In genomic region chr6:144178323-144178722, GRCh38 we compare ENCODE assay signal across 1 cellular context.
TF ChIP-seq lines count a peak whose summit lies in the region.

No MANE protein-coding gene starts in this region.

TF ChIP-seq in GM12878, 131 proteins besides CTCF, POLR2A, EP300 and RAD21 (continued from another document):
- no peak for TF ChIP-seq PBX3 (IDR thresholded peaks at IDR 0.05; ENCODE audit: insufficient replicate concordance, low read depth, low read length)
- no peak for TF ChIP-seq FOXM1 (IDR thresholded peaks at IDR 0.05; ENCODE audit: low read depth, low read length)
